ENCODE assay signal across 9 cellular contexts in genomic region chr6:32293695-32294094, GRCh38.
"Had no signal": no experiment of that assay in that cellular context is flagged by ENCODE, and none has a peak within 500 bp of the region (broad histone marks: within the 10 kb centered on the region; RNA-seq: fewer than 3 reads in every experiment).

No MANE protein-coding gene starts in this region.

- H3K4me1 ChIP-seq: HAP-1 had no signal

- H3K36me3 ChIP-seq: HAP-1 had no signal

- DNase-seq: GM23248, GOT3, H7, IMR-90, KG1 had no signal

- H3K4me3 ChIP-seq: GM23248, HAP-1, K562 had no signal

- ATAC-seq: HCT116, K562 had no signal

- H3K27ac ChIP-seq: GM23248, HL-60 had no signal

- H3K9me3 ChIP-seq: HAP-1 had no signal
